In genomic region chr5:105462377-105462776, GRCh38 we compare ENCODE assay signal across 23 cellular contexts.
"Had no signal": no experiment of that assay in that cellular context is flagged by ENCODE, and none has a peak within 500 bp of the region (broad histone marks: within the 10 kb centered on the region; RNA-seq: fewer than 3 reads in every experiment).

No MANE protein-coding gene starts in this region.

- H3K27ac ChIP-seq: coronary artery, dorsolateral prefrontal cortex, epithelial cell of prostate, esophagus muscularis mucosa, esophagus squamous epithelium, foreskin keratinocyte, gastrocnemius medialis, gastroesophageal sphincter, heart left ventricle, heart right ventricle had no signal

- H3K36me3 ChIP-seq: esophagus muscularis mucosa, esophagus squamous epithelium, gastrocnemius medialis, gastroesophageal sphincter, heart left ventricle, heart right ventricle had no signal

- ATAC-seq: effector memory CD8-positive, alpha-beta T cell; esophagus mucosa; foreskin keratinocyte; gastrocnemius medialis; gastroesophageal sphincter; heart left ventricle; heart right ventricle had no signal

- DNase-seq: cortex of kidney; dermis blood vessel endothelial cell; dorsolateral prefrontal cortex; effector CD4-positive, alpha-beta T cell; effector CD8-positive, alpha-beta T cell; effector memory CD4-positive, alpha-beta T cell; effector memory CD8-positive, alpha-beta T cell; endodermal cell; erythroblast; esophagus squamous epithelium; foreskin fibroblast; foreskin keratinocyte; foreskin melanocyte; gastrocnemius medialis; glutamatergic neuron; head of caudate nucleus; heart left ventricle; heart right ventricle had no signal

- H3K4me3 ChIP-seq: coronary artery, dorsolateral prefrontal cortex, esophagus muscularis mucosa, esophagus squamous epithelium, gastrocnemius medialis, gastroesophageal sphincter, heart left ventricle, heart right ventricle had no signal

- H3K27me3 ChIP-seq: dorsolateral prefrontal cortex, esophagus muscularis mucosa, esophagus squamous epithelium, foreskin keratinocyte, gastrocnemius medialis, gastroesophageal sphincter, heart left ventricle, heart right ventricle had no signal

- H3K9me3 ChIP-seq: gastrocnemius medialis had no signal

- H3K4me1 ChIP-seq: esophagus muscularis mucosa, esophagus squamous epithelium, foreskin keratinocyte, gastrocnemius medialis, gastroesophageal sphincter, heart left ventricle, heart right ventricle had no signal
